ENCODE assay signal across 13 cellular contexts in genomic region chr12:87801860-87802720, GRCh38.
DNase-seq lines count a peak whose midpoint lies in the region; ATAC-seq, FAIRE-seq and TF ChIP-seq lines count a peak whose summit lies in the region.
"Had no signal": no experiment of that assay in that cellular context is flagged by ENCODE, and none has a peak within 500 bp of the region (broad histone marks: within the 10 kb centered on the region; RNA-seq: fewer than 3 reads in every experiment).

No MANE protein-coding gene starts in this region.

- H3K9me3 ChIP-seq in hepatocyte (ENCODE audit: low read depth) (no peaks in the 10 kb centered on the region), ovary (no peaks in the 10 kb centered on the region), esophagus muscularis mucosa (no peaks in the 10 kb centered on the region)
- H3K9me3 ChIP-seq: mucosa of descending colon had no signal

- no peaks in the 10 kb centered on the region for H3K9me3 Mint-ChIP-seq in activated T-helper 1 cell treated with anti-CD3 and anti-CD28 coated beads, Interleukin-12 subunit alpha, Interleukin-12 subunit beta, Interleukin-2, Interleukin-4 antibody, amounts not matched to agents 30 ng/mL and 10 ng/mL and 1 ng/mL, durations not matched to agents 14 hours and 24 hours and 36 hours
- H3K9me3 Mint-ChIP-seq: activated naive CD4-positive, alpha-beta T cell treated with anti-CD3 and anti-CD28 coated beads, Interleukin-2, amount 10 ng/mL, durations not matched to agents 7 days and 5 days had no signal

- no peak overlapping the region for H2AFZ ChIP-seq in hepatocyte

- no peak overlapping the region for H3K27ac Mint-ChIP-seq in activated T-helper 1 cell treated with anti-CD3 and anti-CD28 coated beads, Interleukin-12 subunit alpha, Interleukin-12 subunit beta, Interleukin-2, Interleukin-4 antibody, amounts not matched to agents 30 ng/mL and 10 ng/mL and 1 ng/mL, durations not matched to agents 14 hours and 24 hours and 36 hours
- H3K27ac Mint-ChIP-seq: activated naive CD4-positive, alpha-beta T cell treated with anti-CD3 and anti-CD28 coated beads, Interleukin-2, amount 10 ng/mL, durations not matched to agents 7 days and 5 days had no signal

- ATAC-seq in HG02973 (IDR thresholded peaks at IDR 0.05; ENCODE audit: unreplicated experiment) = peak; percentile 45
- ATAC-seq: mucosa of descending colon had no signal

- 76% methylated on average over 4 of the region's 4 CpGs for WGBS in hepatocyte (ENCODE audit: low lambda C conversion rate, missing lambda C conversion rate)
- 65 to 72% (median 66%) methylated on average over 4 of the region's 4 CpGs for WGBS in ovary, 3 donors
- WGBS in esophagus muscularis mucosa = 53% methylated on average over 4 of the region's 4 CpGs

- TF ChIP-seq CTCF in hepatocyte (IDR thresholded peaks at IDR 0.05; ENCODE audit: poor library complexity) (no peak), ovary (IDR thresholded peaks at IDR 0.05) (no peak), esophagus muscularis mucosa (IDR thresholded peaks at IDR 0.05) (no peak)

- no peaks in the 10 kb centered on the region for H3K79me2 ChIP-seq in hepatocyte

- no peaks in the 10 kb centered on the region for H3K27me3 Mint-ChIP-seq in activated T-helper 1 cell treated with anti-CD3 and anti-CD28 coated beads, Interleukin-12 subunit alpha, Interleukin-12 subunit beta, Interleukin-2, Interleukin-4 antibody, amounts not matched to agents 30 ng/mL and 10 ng/mL and 1 ng/mL, durations not matched to agents 14 hours and 24 hours and 36 hours (ENCODE audit: insufficient read depth)
- H3K27me3 Mint-ChIP-seq: activated naive CD4-positive, alpha-beta T cell treated with anti-CD3 and anti-CD28 coated beads, Interleukin-2, amount 10 ng/mL, durations not matched to agents 7 days and 5 days had no signal

- no peaks in the 10 kb centered on the region for H4K20me1 ChIP-seq in hepatocyte (ENCODE audit: insufficient read depth, poor library complexity, severe bottlenecking)

- peaks cover 16% of the 10 kb centered on the region for H3K4me1 ChIP-seq in hepatocyte (ENCODE audit: insufficient read depth)
- H3K4me1 ChIP-seq in ovary (ENCODE audit: insufficient read depth) = peaks cover 1% of the 10 kb centered on the region
- peaks cover 0 to 11% (median 2%) of the 10 kb centered on the region in 4 donors for H3K4me1 ChIP-seq in esophagus muscularis mucosa

- H3K27ac ChIP-seq in hepatocyte = no peak overlapping the region
- no peak overlapping the region for H3K27ac ChIP-seq in ovary
- no peak overlapping the region for H3K27ac ChIP-seq in esophagus muscularis mucosa (replicated peaks in 1 of 4)

- TF ChIP-seq POLR2A in ovary (IDR thresholded peaks at IDR 0.05) (no peak), esophagus muscularis mucosa (IDR thresholded peaks at IDR 0.05; ENCODE audit: low read depth) (no peak)

- peak; percentile 18 for DNase-seq in Daoy (ENCODE audit: low read depth)
- DNase-seq in RCC 7860 (ENCODE audit: low spot score) = no peak
- DNase-seq in hepatocyte (ENCODE audit: low spot score) = no peak
- no peak for DNase-seq in posterior vena cava (ENCODE audit: low spot score)
- no peak for DNase-seq in activated T-helper 1 cell treated with anti-CD3 and anti-CD28 coated beads, Interleukin-12 subunit alpha, Interleukin-12 subunit beta, Interleukin-2, Interleukin-4 antibody, amounts not matched to agents 30 ng/mL and 10 ng/mL and 1 ng/mL, durations not matched to agents 14 hours and 24 hours and 36 hours (ENCODE audit: low spot score)
- no peak for DNase-seq in ovary
- no peak for DNase-seq in esophagus muscularis mucosa (ENCODE audit: extremely low spot score)
- DNase-seq: activated naive CD4-positive, alpha-beta T cell treated with anti-CD3 and anti-CD28 coated beads, Interleukin-2, amount 10 ng/mL, durations not matched to agents 7 days and 5 days; effector CD8-positive, alpha-beta T cell; GDM1; mucosa of descending colon; NCI-H1694 treated with DMSO at 0.1 percent for 48 hours had no signal

- peak overlapping the region; percentile 54 for H3K4me2 ChIP-seq in hepatocyte

- H3K4me3 ChIP-seq in hepatocyte (no peak overlapping the region), ovary (no peak overlapping the region), esophagus muscularis mucosa (no peak overlapping the region)
- H3K4me3 ChIP-seq: mucosa of descending colon had no signal

- intact Hi-C loops in posterior vena cava (cut with DNase I) = no loop called here
- intact Hi-C loops in activated T-helper 1 cell treated with anti-CD3 and anti-CD28 coated beads, Interleukin-12 subunit alpha, Interleukin-12 subunit beta, Interleukin-2, Interleukin-4 antibody, amounts not matched to agents 30 ng/mL and 10 ng/mL and 1 ng/mL, durations not matched to agents 14 hours and 24 hours and 36 hours (cut with micrococcal nuclease) = no loop called here
- intact Hi-C loops in ovary (cut with DNase I) = no loop called here
- intact Hi-C loops in esophagus muscularis mucosa (cut with DNase I) = no loop called here

- H3K27me3 ChIP-seq in hepatocyte (no peaks in the 10 kb centered on the region), ovary (no peaks in the 10 kb centered on the region), esophagus muscularis mucosa (no peaks in the 10 kb centered on the region)

- no peak overlapping the region for H3K4me3 Mint-ChIP-seq in activated T-helper 1 cell treated with anti-CD3 and anti-CD28 coated beads, Interleukin-12 subunit alpha, Interleukin-12 subunit beta, Interleukin-2, Interleukin-4 antibody, amounts not matched to agents 30 ng/mL and 10 ng/mL and 1 ng/mL, durations not matched to agents 14 hours and 24 hours and 36 hours
- H3K4me3 Mint-ChIP-seq: activated naive CD4-positive, alpha-beta T cell treated with anti-CD3 and anti-CD28 coated beads, Interleukin-2, amount 10 ng/mL, durations not matched to agents 7 days and 5 days had no signal

- peak; percentile 26 for FAIRE-seq in RCC 7860 (lab: Jason Lieb, UNC)

- TF ChIP-seq EP300 in ovary (IDR thresholded peaks at IDR 0.05) = no peak
- no peak for TF ChIP-seq EP300 in esophagus muscularis mucosa (IDR thresholded peaks at IDR 0.05)

- no peaks in the 10 kb centered on the region for H3K9me2 ChIP-seq in hepatocyte (replicated peaks; ENCODE audit: insufficient read depth)

- H3K4me1 Mint-ChIP-seq in activated T-helper 1 cell treated with anti-CD3 and anti-CD28 coated beads, Interleukin-12 subunit alpha, Interleukin-12 subunit beta, Interleukin-2, Interleukin-4 antibody, amounts not matched to agents 30 ng/mL and 10 ng/mL and 1 ng/mL, durations not matched to agents 14 hours and 24 hours and 36 hours (ENCODE audit: low read depth) = no peaks in the 10 kb centered on the region
- H3K4me1 Mint-ChIP-seq: activated naive CD4-positive, alpha-beta T cell treated with anti-CD3 and anti-CD28 coated beads, Interleukin-2, amount 10 ng/mL, durations not matched to agents 7 days and 5 days had no signal

- H3K36me3 Mint-ChIP-seq in activated T-helper 1 cell treated with anti-CD3 and anti-CD28 coated beads, Interleukin-12 subunit alpha, Interleukin-12 subunit beta, Interleukin-2, Interleukin-4 antibody, amounts not matched to agents 30 ng/mL and 10 ng/mL and 1 ng/mL, durations not matched to agents 14 hours and 24 hours and 36 hours (ENCODE audit: low read depth) = no peaks in the 10 kb centered on the region
- H3K36me3 Mint-ChIP-seq: activated naive CD4-positive, alpha-beta T cell treated with anti-CD3 and anti-CD28 coated beads, Interleukin-2, amount 10 ng/mL, durations not matched to agents 7 days and 5 days had no signal

- no peaks in the 10 kb centered on the region for H3K36me3 ChIP-seq in hepatocyte (replicated peaks; ENCODE audit: insufficient read depth, low read depth)
- H3K36me3 ChIP-seq in ovary = no peaks in the 10 kb centered on the region
- no peaks in the 10 kb centered on the region for H3K36me3 ChIP-seq in esophagus muscularis mucosa
